In the genomic region with DNA sequence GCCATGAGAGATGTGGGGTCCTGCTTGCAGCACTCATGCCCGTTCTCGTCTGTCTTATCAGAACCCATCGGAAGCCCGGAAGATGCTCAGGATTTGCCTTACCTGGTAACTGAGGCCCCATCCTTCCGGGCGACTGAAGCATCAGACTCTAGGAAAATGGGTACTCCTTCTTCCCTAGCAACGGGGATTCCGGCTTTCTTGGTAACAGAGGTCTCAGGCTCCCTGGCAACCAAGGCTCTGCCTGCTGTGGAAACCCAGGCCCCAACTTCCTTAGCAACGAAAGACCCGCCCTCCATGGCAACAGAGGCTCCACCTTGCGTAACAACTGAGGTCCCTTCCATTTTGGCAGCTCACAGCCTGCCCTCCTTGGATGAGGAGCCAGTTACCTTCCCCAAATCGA, we compare ENCODE assay signal across 8 cellular contexts. TPM values are rescaled to one million over a fixed set of nuclear protein-coding genes. Genes with fewer than 3 reads are reported as not detected.
A peak's percentile ranks its signal among the peaks of the same experiment; 100 is the strongest.
DNase-seq lines count a peak whose midpoint lies in the region; ATAC-seq and TF ChIP-seq lines count a peak whose summit lies in the region.

No MANE protein-coding gene starts in this region.

- H2AK5ac ChIP-seq in H9 (ENCODE audit: insufficient read length, low read length): no peak overlapping the region

- ATAC-seq in GM19455 (IDR thresholded peaks at IDR 0.05; ENCODE audit: unreplicated experiment): no peak

- no CpG with 5 or more reads among the region's 12 CpGs for WGBS in H9 (ENCODE audit: extremely low coverage, insufficient read length, low lambda C conversion rate)

- H3K4me1 Mint-ChIP-seq in H9: peaks cover 17% of the 10 kb centered on the region in 2 experiments
- H3K4me1 Mint-ChIP-seq in immature natural killer cell: peaks cover 13 to 22% of the 10 kb centered on the region in 2 donors

- H3K23ac ChIP-seq in H9 (ENCODE audit: insufficient read length, low read depth, low read length): no peak overlapping the region

- H3K14ac ChIP-seq in H9 (ENCODE audit: insufficient read depth, low read length): no peak overlapping the region

- no peak overlapping the region for H4K91ac ChIP-seq in H9 (ENCODE audit: insufficient read length, low read depth, low read length)

- no peaks in the 10 kb centered on the region for H3K27me3 ChIP-seq in H9 (ENCODE audit: insufficient read depth, low read length)

- DNase-seq in AG08396 (ENCODE audit: low spot score) (peak; percentile 61), H9 (peak; percentile 93), T-helper 9 cell (peak; percentile 79), immature natural killer cell (peak; percentile 33 to 41 (median 41)), NCI-H146 treated with DMSO at 0.1 percent for 48 hours (lab: John Stamatoyannopoulos, UW; ENCODE audit: unreplicated experiment) (no peak)
- peak; percentile 62 to 68 for DNase-seq in stimulated activated CD4-positive, alpha-beta T cell treated with anti-CD3 and anti-CD28 coated beads, Interleukin-4, amount 100 ng/mL, for 4 hours

- peaks cover 2 to 15% (median 3%) of the 10 kb centered on the region in 3 experiments; a peak in 6 of 7 replicates for H3K36me3 Mint-ChIP-seq in H9 (ENCODE audit: insufficient read depth in 1 of 3, low read depth in 3 of 3)
- peaks cover 0 to 15% (median 0%) of the 10 kb centered on the region in 3 donors for H3K36me3 Mint-ChIP-seq in immature natural killer cell

- no peak overlapping the region for H3T11ph ChIP-seq in H9 (ENCODE audit: low read length)

- H3K9me3 Mint-ChIP-seq in H9 (no peaks in the 10 kb centered on the region), immature natural killer cell (no peaks in the 10 kb centered on the region)

- H3K4me3 Mint-ChIP-seq in H9: peak overlapping the region in 1 of 2 experiments; percentile 51; a peak in 2 of 5 replicates
- H3K4me3 Mint-ChIP-seq in immature natural killer cell: peak overlapping the region in 3 of 5 donors; percentile 12 to 48 (median 33)

- H4K5ac ChIP-seq in H9 (ENCODE audit: insufficient read length, low read depth, low read length): no peak overlapping the region

- TF ChIP-seq CTCF in H9 (conservative IDR thresholded peaks at IDR 0.05): no peak

- no peaks in the 10 kb centered on the region for H3K23me2 ChIP-seq in H9 (ENCODE audit: insufficient read length, low read depth, low read length, poor library complexity, severe bottlenecking)

- no peak overlapping the region for H2BK20ac ChIP-seq in H9 (ENCODE audit: low read depth, low read length, poor library complexity, severe bottlenecking)

- peak overlapping the region; percentile 41 to 97 (median 44); a peak in 6 of 7 replicates for H3K27ac Mint-ChIP-seq in H9
- peak overlapping the region in 2 of 6 donors; percentile 8 to 57 for H3K27ac Mint-ChIP-seq in immature natural killer cell

- no peak overlapping the region for H2BK15ac ChIP-seq in H9 (ENCODE audit: low read depth, low read length)

- H3K27ac ChIP-seq in H9 (ENCODE audit: insufficient read length, low read depth, low read length) (no peak overlapping the region), angular gyrus (ENCODE audit: low read depth, low read length) (peak overlapping the region; percentile 44)

- no peak overlapping the region for H3K4me2 ChIP-seq in H9 (ENCODE audit: insufficient read depth, insufficient read length, low read length)

- no peaks in the 10 kb centered on the region for H3K27me3 Mint-ChIP-seq in H9 (ENCODE audit: low read depth)
- H3K27me3 Mint-ChIP-seq in immature natural killer cell (ENCODE audit: low read depth in 3 of 3): peaks cover 0 to 15% (median 2%) of the 10 kb centered on the region in 3 donors

- H3K79me1 ChIP-seq in H9 (ENCODE audit: insufficient read depth, low read depth, low read length, poor library complexity, severe bottlenecking): no peaks in the 10 kb centered on the region

- H3K4ac ChIP-seq in H9 (ENCODE audit: low read depth, low read length): no peak overlapping the region

- H2AFZ ChIP-seq in H9 (ENCODE audit: low read length): no peak overlapping the region

- no peaks in the 10 kb centered on the region for H3K79me2 ChIP-seq in H9 (ENCODE audit: insufficient read depth, low read length)

- no peak overlapping the region for H2BK120ac ChIP-seq in H9 (ENCODE audit: low read depth, low read length, poor library complexity, severe bottlenecking)

- H4K20me1 ChIP-seq in H9 (ENCODE audit: control insufficient read depth, insufficient read depth, insufficient read length): no peaks in the 10 kb centered on the region

- no peak overlapping the region for H3K18ac ChIP-seq in H9 (ENCODE audit: insufficient read length, low read depth, low read length)

- no peaks in the 10 kb centered on the region for H3K9me3 ChIP-seq in H9 (ENCODE audit: control insufficient read depth, low read depth, low read length)

- H2BK5ac ChIP-seq in H9 (ENCODE audit: insufficient read length, low read length): no peak overlapping the region

- no peak overlapping the region for H2BK12ac ChIP-seq in H9 (ENCODE audit: insufficient read length, low read depth, low read length)

- H3K56ac ChIP-seq in H9 (ENCODE audit: insufficient read length, low read depth, low read length): no peak overlapping the region

- no peaks in the 10 kb centered on the region for H3K4me1 ChIP-seq in H9 (ENCODE audit: insufficient read depth, low read length)

- no peak overlapping the region for H3K9ac ChIP-seq in H9 (ENCODE audit: extremely low read depth, insufficient read length, low read length)

- no peak overlapping the region for H4K8ac ChIP-seq in H9 (replicated peaks; ENCODE audit: insufficient read length, low read depth, low read length)

RNA-seq across cellular contexts. Expression of gene PI16, which starts 8.3 kb away (rescaled TPM):
- total RNA-seq in H9 (2021): not detected in 2 replicates
- 1 to 10 TPM; 3.6 to 6.9 (median 3.6) TPM for polyA plus RNA-seq in immature natural killer cell

RNA-seq across cellular contexts. Expression of gene MTCH1, which starts 23.1 kb away (rescaled TPM):
- total RNA-seq in H9 (2021): 200 and 205 TPM in 2 replicates
- polyA plus RNA-seq in immature natural killer cell: 100 to 1,000 TPM in 1 of 3 donors, 10 to 100 TPM in 2; 86.0 to 116 (median 94.7) TPM

RNA-seq across cellular contexts. Expression of gene FGD2, which starts 42.6 kb away (rescaled TPM):
- total RNA-seq in H9 (2021): 0.09 and 0.13 TPM in 2 replicates
- 1 to 10 TPM in 2 of 3 donors, under 1 TPM in 1; 0.77 to 3.6 (median 1.9) TPM for polyA plus RNA-seq in immature natural killer cell
